Comparison of ENCODE assay signal across 18 cellular contexts in genomic region chr20:38246357-38247165, GRCh38. TPM values are rescaled to one million over a fixed set of nuclear protein-coding genes. Genes with fewer than 3 reads are reported as not detected.
A peak's percentile ranks its signal among the peaks of the same experiment; 100 is the strongest.
DNase-seq lines count a peak whose midpoint lies in the region; ATAC-seq, FAIRE-seq and TF ChIP-seq lines count a peak whose summit lies in the region.
"Had no signal": no experiment of that assay in that cellular context is flagged by ENCODE, and none has a peak within 500 bp of the region (broad histone marks: within the 10 kb centered on the region; RNA-seq: fewer than 3 reads in every experiment).

No MANE protein-coding gene starts in this region.

- H3K36me3 Mint-ChIP-seq in stimulated activated effector memory CD8-positive, alpha-beta T cell treated with anti-CD3 and anti-CD28 coated beads, Interleukin-12 subunit alpha, Interleukin-12 subunit beta, amount 100 ng/mL, for 72 hours: no peaks in the 10 kb centered on the region

- H3K79me2 ChIP-seq in HepG2 (ENCODE audit: insufficient read depth, low read length): no peaks in the 10 kb centered on the region

- CTCF ChIA-PET in HepG2 (lab: Yijun Ruan, JAX; ENCODE audit: low intra/inter-chr PET ratio, low total read pairs): no interaction called here

- H3K9me3 ChIP-seq in WERI-Rb-1 (ENCODE audit: severe bottlenecking) (peaks cover 24% of the 10 kb centered on the region), esophagus (ENCODE audit: control insufficient read depth in 2 of 2, insufficient read depth in 1 of 2, low read depth in 1 of 2, low read length in 1 of 2) (peaks cover 4 to 9% of the 10 kb centered on the region in 2 donors), HepG2 (ENCODE audit: low read length) (peaks cover 28% of the 10 kb centered on the region)

- no peak overlapping the region for H3K4me3 Mint-ChIP-seq in stimulated activated effector memory CD8-positive, alpha-beta T cell treated with anti-CD3 and anti-CD28 coated beads, Interleukin-12 subunit alpha, Interleukin-12 subunit beta, amount 100 ng/mL, for 72 hours
- H3K4me3 Mint-ChIP-seq: immature natural killer cell had no signal

- peak; percentile 38 for DNase-seq in WERI-Rb-1
- DNase-seq in HepG2 (ENCODE audit: low spot score): no peak
- no peak for DNase-seq in GM12892 (ENCODE audit: insufficient read length)
- DNase-seq in stimulated activated effector memory CD8-positive, alpha-beta T cell treated with anti-CD3 and anti-CD28 coated beads, Interleukin-12 subunit alpha, Interleukin-12 subunit beta, amount 100 ng/mL, for 72 hours (ENCODE audit: low spot score in 2 of 2): no peak
- no peak for DNase-seq in activated CD4-positive, CD25-positive, alpha-beta regulatory T cell treated with anti-CD3 and anti-CD28 coated beads, Interleukin-2, amount 50 U/mL, for 72 hours
- DNase-seq: activated CD4-positive, alpha-beta T cell treated with anti-CD3 and anti-CD28 coated beads for 4 hours; foreskin fibroblast; immature natural killer cell; NCI-H1105 treated with DMSO at 0.1 percent for 48 hours; stimulated activated CD4-positive, alpha-beta T cell treated with anti-CD3 and anti-CD28 coated beads, Interleukin-2, amount 100 ng/mL, for 24 hours had no signal

- H3K27ac Mint-ChIP-seq in stimulated activated effector memory CD8-positive, alpha-beta T cell treated with anti-CD3 and anti-CD28 coated beads, Interleukin-12 subunit alpha, Interleukin-12 subunit beta, amount 100 ng/mL, for 72 hours: no peak overlapping the region
- H3K27ac Mint-ChIP-seq: immature natural killer cell had no signal

- peak; percentile 32; the same call in 2 of the 3 replicates for ATAC-seq in HepG2
- ATAC-seq in stimulated activated effector memory CD8-positive, alpha-beta T cell treated with anti-CD3 and anti-CD28 coated beads, Interleukin-12 subunit alpha, Interleukin-12 subunit beta, amount 100 ng/mL, for 72 hours: no peak
- ATAC-seq: psoas muscle had no signal

- no peak overlapping the region for H3K4me2 ChIP-seq in HepG2 (ENCODE audit: low read depth, low read length)
- H3K4me2 ChIP-seq: BLaER1 treated with 17β-estradiol and CSF1 and Interleukin-3, amounts not matched to agents 10 nM and 100 nM had no signal

- no peaks in the 10 kb centered on the region for H4K20me1 ChIP-seq in HepG2 (ENCODE audit: insufficient read depth, low read length)
- H4K20me1 ChIP-seq: BLaER1 treated with 17β-estradiol and CSF1 and Interleukin-3, amounts not matched to agents 10 nM and 100 nM had no signal

- intact Hi-C loops in HepG2 (cut with micrococcal nuclease; ENCODE audit: unreplicated experiment): no loop called here

- H3K9ac ChIP-seq in HepG2 (ENCODE audit: insufficient read depth, low read depth, low read length): no peak overlapping the region
- H3K9ac ChIP-seq: BLaER1 treated with 17β-estradiol and CSF1 and Interleukin-3, amounts not matched to agents 10 nM and 100 nM had no signal

- in situ Hi-C loops in HepG2 (cut with HindIII; ENCODE audit: extremely low pct_ligation_motif_present, low pct_unique_long_range_greater_than_20kb): no loop called here

- TF ChIP-seq EP300 in HepG2 (IDR thresholded peaks at IDR 0.05; ENCODE audit: low read depth in 2 of 2, low read length in 2 of 2) (no peak), HepG2 (CRISPR knock-in tag; IDR thresholded peaks at IDR 0.05; ENCODE audit: borderline replicate concordance) (no peak)

- no peaks in the 10 kb centered on the region for H3K27me3 ChIP-seq in WERI-Rb-1 (ENCODE audit: insufficient read depth, low read depth, severe bottlenecking)
- H3K27me3 ChIP-seq in esophagus (ENCODE audit: control insufficient read depth in 1 of 2, insufficient read depth in 2 of 2, low read length in 2 of 2): no peaks in the 10 kb centered on the region
- no peaks in the 10 kb centered on the region for H3K27me3 ChIP-seq in HepG2 (ENCODE audit: control insufficient read depth in 1 of 2, insufficient read depth in 2 of 2, low read length in 2 of 2)
- H3K27me3 ChIP-seq: BLaER1 treated with 17β-estradiol and CSF1 and Interleukin-3, amounts not matched to agents 10 nM and 100 nM; Peyer's patch; vagina had no signal

- no peak overlapping the region for H2AFZ ChIP-seq in HepG2 (ENCODE audit: low read length)

- peaks cover 2% of the 10 kb centered on the region for H3K9me3 Mint-ChIP-seq in stimulated activated effector memory CD8-positive, alpha-beta T cell treated with anti-CD3 and anti-CD28 coated beads, Interleukin-12 subunit alpha, Interleukin-12 subunit beta, amount 100 ng/mL, for 72 hours

- no peaks in the 10 kb centered on the region for H3K4me1 Mint-ChIP-seq in stimulated activated effector memory CD8-positive, alpha-beta T cell treated with anti-CD3 and anti-CD28 coated beads, Interleukin-12 subunit alpha, Interleukin-12 subunit beta, amount 100 ng/mL, for 72 hours
- H3K4me1 Mint-ChIP-seq: immature natural killer cell had no signal

- no peak for TF ChIP-seq CTCF in WERI-Rb-1 (IDR thresholded peaks at IDR 0.05; ENCODE audit: low read depth, low read length)
- TF ChIP-seq CTCF in HepG2 (CRISPR knock-in tag; IDR thresholded peaks at IDR 0.05): no peak

- no peak overlapping the region for H3K4me3 ChIP-seq in WERI-Rb-1 (ENCODE audit: low read depth, low read length)
- H3K4me3 ChIP-seq in esophagus (ENCODE audit: low read depth in 1 of 2, low read length in 2 of 2): no peak overlapping the region
- H3K4me3 ChIP-seq in HepG2 (replicated peaks in 1 of 3; ENCODE audit: insufficient read depth in 1 of 3, low read depth in 2 of 3, low read length in 3 of 3): no peak overlapping the region
- H3K4me3 ChIP-seq: BLaER1 treated with 17β-estradiol and CSF1 and Interleukin-3, amounts not matched to agents 10 nM and 100 nM; Peyer's patch; psoas muscle; vagina had no signal

- TF ChIP-seq POLR2A in HepG2 (IDR thresholded peaks at IDR 0.05; ENCODE audit: insufficient read depth in 1 of 2, low read depth in 2 of 2, low read length in 2 of 2) (no peak), GM12892 (IDR thresholded peaks at IDR 0.05; ENCODE audit: low read depth, low read length) (no peak)

- H3K27ac ChIP-seq in WERI-Rb-1 (0 out of 2 replicates have a peak overlapping the region, but pooled peaks have one; percentile 37), esophagus (ENCODE audit: low read depth in 2 of 2, low read length in 1 of 2) (peak overlapping the region; percentile 36 to 67), HepG2 (ENCODE audit: extremely low read length, insufficient read depth, low read length) (no peak overlapping the region), temporal lobe (ENCODE audit: low read depth, low read length) (peak overlapping the region; percentile 25)
- H3K27ac ChIP-seq: BLaER1 treated with 17β-estradiol and CSF1 and Interleukin-3, amounts not matched to agents 10 nM and 100 nM; psoas muscle; vagina had no signal

- peaks cover 28% of the 10 kb centered on the region for H3K36me3 ChIP-seq in WERI-Rb-1
- no peaks in the 10 kb centered on the region for H3K36me3 ChIP-seq in esophagus (ENCODE audit: control insufficient read depth in 2 of 2, insufficient read depth in 2 of 2, low read length in 1 of 2)
- no peaks in the 10 kb centered on the region for H3K36me3 ChIP-seq in HepG2 (replicated peaks in 1 of 2; ENCODE audit: control insufficient read depth in 1 of 2, insufficient read depth in 2 of 2, low read length in 2 of 2)
- H3K36me3 ChIP-seq: BLaER1 treated with 17β-estradiol and CSF1 and Interleukin-3, amounts not matched to agents 10 nM and 100 nM; Peyer's patch had no signal

- no peak for TF ChIP-seq RAD21 in HepG2 (CRISPR knock-in tag; IDR thresholded peaks at IDR 0.05)

- 54 to 66% methylated on average over 14 of the region's 14 CpGs for WGBS in esophagus, 2 donors
- WGBS in HepG2 (ENCODE audit: low lambda C conversion rate): 45% methylated on average over 14 of the region's 14 CpGs

- FAIRE-seq in HepG2 (lab: Jason Lieb, UNC): no peak
- FAIRE-seq in GM12892 (lab: Jason Lieb, UNC): no peak

- no TSS peak for BruUV-seq in HepG2 (replicated peaks; lab: Mats Ljungman, UMichigan)

- H3K4me1 ChIP-seq in esophagus (ENCODE audit: control insufficient read depth in 2 of 2, insufficient read depth in 2 of 2, low read length in 1 of 2): peaks cover 0 to 2% of the 10 kb centered on the region in 2 donors
- no peaks in the 10 kb centered on the region for H3K4me1 ChIP-seq in HepG2 (ENCODE audit: insufficient read depth, low read length)
- H3K4me1 ChIP-seq: BLaER1 treated with 17β-estradiol and CSF1 and Interleukin-3, amounts not matched to agents 10 nM and 100 nM; Peyer's patch; psoas muscle had no signal

- POLR2A ChIA-PET in HepG2 (lab: Yijun Ruan, JAX): no interaction called here

RNA-seq across cellular contexts. Expression of gene KIAA1755, which starts 14.0 kb away (rescaled TPM):
- polyA plus RNA-seq in esophagus: 1 to 10 TPM; 1.4 to 1.7 TPM
- 0.04 and 0.07 TPM in 2 replicates for total RNA-seq in HepG2 (2016; rRNA removed; fragmentation: Illumina TruSeq; extraction: Trizol)
- total RNA-seq in HepG2 (2016; cell fraction: cytosol; rRNA removed; fragmentation: Illumina TruSeq; extraction: Trizol; ENCODE audit: low read depth): not detected in 2 replicates
- total RNA-seq in HepG2 (2016; cell fraction: insoluble cytoplasmic fraction; rRNA removed; fragmentation: Illumina TruSeq; extraction: Trizol): not detected in 2 replicates
- not detected in 2 replicates for total RNA-seq in HepG2 (2016; cell fraction: membrane; rRNA removed; fragmentation: Illumina TruSeq; extraction: Trizol)
- total RNA-seq in HepG2 (2016; cell fraction: nucleus; rRNA removed; fragmentation: Illumina TruSeq; extraction: Trizol): not detected in 2 replicates
- polyA plus RNA-seq in HepG2 (2011; rRNA removed): not detected in 2 replicates
- not detected in 2 replicates for polyA plus RNA-seq in HepG2 (2011; cell fraction: cytosol; rRNA removed)
- not detected in 2 replicates for polyA plus RNA-seq in HepG2 (2011; cell fraction: nucleus; rRNA removed)
- not detected in 2 replicates for polyA plus RNA-seq in HepG2 (2012)
- polyA plus RNA-seq in HepG2 (2016; cell fraction: cytosol; fragmentation: Illumina TruSeq; extraction: Trizol; ENCODE audit: low read depth): not detected in 2 replicates
- not detected in 2 replicates for polyA plus RNA-seq in HepG2 (2016; cell fraction: insoluble cytoplasmic fraction; fragmentation: Illumina TruSeq; extraction: Trizol; ENCODE audit: low read depth)
- not detected in 2 replicates for polyA plus RNA-seq in HepG2 (2016; cell fraction: membrane; fragmentation: Illumina TruSeq; extraction: Trizol; ENCODE audit: low read depth)
- not detected in 2 replicates for polyA plus RNA-seq in HepG2 (2016; cell fraction: nucleus; fragmentation: Illumina TruSeq; extraction: Trizol; ENCODE audit: insufficient read depth, low read depth)
- polyA minus RNA-seq in HepG2 (2011; rRNA and poly(A)+ RNA removed; ENCODE audit: low replicate concordance): 0.02 TPM in 1 of 2 replicates, not detected in the other
- not detected in 2 replicates for polyA minus RNA-seq in HepG2 (2011; cell fraction: cytosol; rRNA and poly(A)+ RNA removed)
- polyA minus RNA-seq in HepG2 (2011; cell fraction: nucleus; rRNA and poly(A)+ RNA removed): not detected in 2 replicates
- total RNA-seq in temporal lobe: 2.5 TPM
- not detected for polyA plus RNA-seq in GM12892 (2012; ENCODE audit: missing spikeins)
- total RNA-seq: NCI-H460; T-helper 1 cell treated with Interleukin-12 subunit alpha and Interleukin-12 subunit beta and Interleukin-4 antibody, amounts not matched to agents 30 ng/mL and 1 ng/mL, for 36 hours had no signal
- polyA plus RNA-seq: immature natural killer cell had no signal

RNA-seq across cellular contexts. Expression of gene BPI, which starts 57.4 kb away (rescaled TPM):
- polyA plus RNA-seq in esophagus (under 1 TPM in 1 of 2 donors, not detected in 1; 0.02 TPM), HepG2 (2011; rRNA removed) (not detected in 2 replicates)
- total RNA-seq in HepG2 (2016; rRNA removed; fragmentation: Illumina TruSeq; extraction: Trizol) (not detected in 2 replicates), temporal lobe (0.25 TPM)
- not detected in 2 replicates for total RNA-seq in HepG2 (2016; cell fraction: cytosol; rRNA removed; fragmentation: Illumina TruSeq; extraction: Trizol; ENCODE audit: low read depth)
- not detected in 2 replicates for total RNA-seq in HepG2 (2016; cell fraction: insoluble cytoplasmic fraction; rRNA removed; fragmentation: Illumina TruSeq; extraction: Trizol)
- total RNA-seq in HepG2 (2016; cell fraction: membrane; rRNA removed; fragmentation: Illumina TruSeq; extraction: Trizol): not detected in 2 replicates
- not detected in 2 replicates for total RNA-seq in HepG2 (2016; cell fraction: nucleus; rRNA removed; fragmentation: Illumina TruSeq; extraction: Trizol)
- polyA plus RNA-seq in HepG2 (2011; cell fraction: cytosol; rRNA removed): not detected in 2 replicates
- polyA plus RNA-seq in HepG2 (2011; cell fraction: nucleus; rRNA removed): not detected in 2 replicates
- polyA plus RNA-seq in HepG2 (2012): not detected in 2 replicates
- polyA plus RNA-seq in HepG2 (2016; cell fraction: cytosol; fragmentation: Illumina TruSeq; extraction: Trizol; ENCODE audit: low read depth): not detected in 2 replicates
- polyA plus RNA-seq in HepG2 (2016; cell fraction: insoluble cytoplasmic fraction; fragmentation: Illumina TruSeq; extraction: Trizol; ENCODE audit: low read depth): not detected in 2 replicates
- polyA plus RNA-seq in HepG2 (2016; cell fraction: membrane; fragmentation: Illumina TruSeq; extraction: Trizol; ENCODE audit: low read depth): not detected in 2 replicates
- polyA plus RNA-seq in HepG2 (2016; cell fraction: nucleus; fragmentation: Illumina TruSeq; extraction: Trizol; ENCODE audit: insufficient read depth, low read depth): not detected in 2 replicates
- polyA minus RNA-seq in HepG2 (2011; rRNA and poly(A)+ RNA removed; ENCODE audit: low replicate concordance): not detected in 2 replicates
- polyA minus RNA-seq in HepG2 (2011; cell fraction: cytosol; rRNA and poly(A)+ RNA removed): not detected in 2 replicates
- not detected in 2 replicates for polyA minus RNA-seq in HepG2 (2011; cell fraction: nucleus; rRNA and poly(A)+ RNA removed)
- not detected for polyA plus RNA-seq in GM12892 (2012; ENCODE audit: missing spikeins)
- total RNA-seq: NCI-H460; Peyer's patch; T-helper 1 cell treated with Interleukin-12 subunit alpha and Interleukin-12 subunit beta and Interleukin-4 antibody, amounts not matched to agents 30 ng/mL and 1 ng/mL, for 36 hours; vagina had no signal
- polyA plus RNA-seq: immature natural killer cell had no signal
